Comparison of ENCODE assay signal across 9 cellular contexts in the genomic region with DNA sequence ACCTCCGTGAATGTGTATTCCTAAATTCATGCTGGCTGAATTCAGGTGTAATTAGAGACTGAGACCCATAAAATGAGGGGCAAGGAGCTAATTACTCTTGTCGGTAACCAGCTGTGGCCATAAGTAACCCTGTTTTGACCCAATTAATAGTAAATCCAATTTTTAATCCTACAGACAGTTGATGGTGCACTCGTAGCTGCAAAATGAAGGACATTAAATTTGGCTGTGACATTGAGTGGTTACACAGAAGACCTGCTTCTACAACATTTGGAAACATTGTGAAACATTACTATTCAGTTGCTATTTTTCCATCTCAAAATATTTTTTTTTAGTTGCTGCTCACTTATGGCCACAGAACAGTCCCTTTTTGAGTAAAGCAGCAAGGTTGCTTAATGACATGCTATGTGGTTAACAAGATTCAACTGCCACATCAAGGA. TPM values are rescaled to one million over a fixed set of nuclear protein-coding genes. Genes with fewer than 3 reads are reported as not detected.
A peak's percentile ranks its signal among the peaks of the same experiment; 100 is the strongest.
DNase-seq lines count a peak whose midpoint lies in the region; ATAC-seq and TF ChIP-seq lines count a peak whose summit lies in the region.
"Had no signal": no experiment of that assay in that cellular context is flagged by ENCODE, and none has a peak within 500 bp of the region (broad histone marks: within the 10 kb centered on the region; RNA-seq: fewer than 3 reads in every experiment).

No MANE protein-coding gene starts in this region.

- TF ChIP-seq CTCF in Peyer's patch (IDR thresholded peaks at IDR 0.05), result no peak
- no peak for TF ChIP-seq CTCF in gastroesophageal sphincter (IDR thresholded peaks at IDR 0.05)

- H3K9me3 ChIP-seq in Peyer's patch (no peaks in the 10 kb centered on the region), gastroesophageal sphincter (no peaks in the 10 kb centered on the region)

- H3K4me1 ChIP-seq in Peyer's patch, result peaks cover 4 to 93% (median 13%) of the 10 kb centered on the region in 4 donors
- H3K4me1 ChIP-seq in gastroesophageal sphincter, result peaks cover 25 to 94% (median 27%) of the 10 kb centered on the region in 3 donors

- H3K27me3 ChIP-seq in Peyer's patch (no peaks in the 10 kb centered on the region), gastroesophageal sphincter (no peaks in the 10 kb centered on the region)

- H3K27ac ChIP-seq in Peyer's patch (peak overlapping the region; percentile 0 to 85 (median 28)), gastroesophageal sphincter (peak overlapping the region; percentile 78 to 89 (median 84))

- DNase-seq in activated CD4-positive, CD25-positive, alpha-beta regulatory T cell treated with anti-CD3 and anti-CD28 coated beads, Interleukin-2, amount 50 U/mL, for 72 hours, result no peak
- no peak for DNase-seq in Peyer's patch
- peak; percentile 48 for DNase-seq in superior temporal gyrus (ENCODE audit: extremely low spot score)
- DNase-seq in HuH-7.5 (ENCODE audit: low spot score), result no peak
- DNase-seq in activated CD8-positive, alpha-beta memory T cell treated with anti-CD3 and anti-CD28 coated beads, Interleukin-2, amount 50 U/mL, for 4 hours, result no peak
- DNase-seq: effector CD4-positive, alpha-beta T cell had no signal

- TF ChIP-seq POLR2A in Peyer's patch (IDR thresholded peaks at IDR 0.05) (no peak), gastroesophageal sphincter (IDR thresholded peaks at IDR 0.05) (no peak)

- ATAC-seq in activated CD4-positive, CD25-positive, alpha-beta regulatory T cell treated with anti-CD3 and anti-CD28 coated beads, Interleukin-2, amount 50 U/mL, for 24 hours, result peak; percentile 46 to 53
- ATAC-seq in gastroesophageal sphincter (peak; percentile 29), HG02759 (IDR thresholded peaks at IDR 0.05; ENCODE audit: unreplicated experiment) (no peak)

- H3K4me3 ChIP-seq in Peyer's patch (peak overlapping the region in 2 of 4 donors; percentile 30 to 42), gastroesophageal sphincter (peak overlapping the region; percentile 49 to 73)

- WGBS in gastroesophageal sphincter (ENCODE audit: low coverage in 1 of 2), 2 donors, result 14 to 31% methylated on average over 3 of the region's 3 CpGs

- no peak for TF ChIP-seq EP300 in gastroesophageal sphincter (IDR thresholded peaks at IDR 0.05)

- H3K36me3 ChIP-seq in Peyer's patch (peaks cover 0 to 14% (median 0%) of the 10 kb centered on the region in 3 donors), gastroesophageal sphincter (peaks cover 0 to 6% of the 10 kb centered on the region in 2 donors)

RNA-seq across cellular contexts. Expression of a gene that starts 33.0 kb away (rescaled TPM):
- total RNA-seq in Peyer's patch (100 to 1,000 TPM; 261 to 429 (median 389) TPM), gastroesophageal sphincter (100 to 1,000 TPM; 623 to 745 (median 684) TPM)
